Comparison of ENCODE assay signal across 10 cellular contexts in the genomic region with DNA sequence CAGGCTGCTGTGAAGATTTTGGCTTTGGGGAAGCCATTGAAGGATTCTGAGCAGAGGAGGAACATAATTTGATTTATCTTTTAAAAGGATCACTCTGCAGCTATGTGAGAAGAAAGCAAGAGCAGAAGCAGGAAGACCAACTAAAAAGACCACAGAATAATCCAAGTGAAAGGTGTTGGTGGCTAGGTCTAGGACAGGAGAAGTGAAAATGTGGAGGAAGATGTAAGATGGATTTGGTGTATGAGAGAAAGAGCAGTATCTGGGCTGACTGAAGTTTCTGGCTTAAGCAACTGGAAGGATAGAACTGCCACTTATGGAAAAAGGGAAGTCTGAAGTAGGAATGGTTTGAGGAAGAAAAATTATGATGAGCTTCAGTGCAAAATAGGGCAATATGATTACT.
DNase-seq lines count a peak whose midpoint lies in the region; ATAC-seq, FAIRE-seq and TF ChIP-seq lines count a peak whose summit lies in the region.
"Had no signal": no experiment of that assay in that cellular context is flagged by ENCODE, and none has a peak within 500 bp of the region (broad histone marks: within the 10 kb centered on the region; RNA-seq: fewer than 3 reads in every experiment).

No MANE protein-coding gene starts in this region.

- H3K9me3 ChIP-seq in muscle layer of duodenum (ENCODE audit: control insufficient read depth in 1 of 2, low read length in 2 of 2) = no peaks in the 10 kb centered on the region

- TF ChIP-seq POLR2A in GM12891 (IDR thresholded peaks at IDR 0.05; ENCODE audit: low read depth, low read length) (no peak), NB4 (IDR thresholded peaks at IDR 0.05; ENCODE audit: extremely low read depth, insufficient read length) (no peak)

- no peak for TF ChIP-seq CTCF in NB4 (IDR thresholded peaks at IDR 0.05; ENCODE audit: low read depth, low read length)

- H3K27me3 ChIP-seq in muscle layer of duodenum (ENCODE audit: low read depth, low read length) = no peaks in the 10 kb centered on the region

- no peaks in the 10 kb centered on the region for H3K36me3 ChIP-seq in muscle layer of duodenum (ENCODE audit: control insufficient read depth in 1 of 2, insufficient read depth in 2 of 2, low read length in 2 of 2)

- H3K4me1 ChIP-seq in muscle layer of duodenum (ENCODE audit: control insufficient read depth in 1 of 2, insufficient read depth in 2 of 2, low read length in 2 of 2) = no peaks in the 10 kb centered on the region

- in situ Hi-C loops in G401 (cut with HindIII; ENCODE audit: low sequenced_read_pairs) = no loop called here

- peak overlapping the region; percentile 39 for H3K27ac ChIP-seq in muscle layer of duodenum (ENCODE audit: low read length)

- peak; percentile 22 for ATAC-seq in GM21529 (IDR thresholded peaks at IDR 0.05; ENCODE audit: unreplicated experiment)

- FAIRE-seq in GM12891 (lab: Jason Lieb, UNC) = no peak
- no peak for FAIRE-seq in frontal cortex (lab: Jason Lieb, UNC)

- H3K4me3 ChIP-seq in NB4 (ENCODE audit: low read depth, low read length) (peak overlapping the region; percentile 34), muscle layer of duodenum (ENCODE audit: low read depth in 1 of 2, low read length in 2 of 2) (no peak overlapping the region)
- H3K4me3 ChIP-seq: lung had no signal

- DNase-seq in GM12891 (ENCODE audit: insufficient read length, low spot score) (no peak), NB4 (ENCODE audit: low read depth) (no peak), OCI-M2 (lab: John Stamatoyannopoulos, UW; ENCODE audit: unreplicated experiment) (no peak), G401 (ENCODE audit: low spot score) (no peak), 8988T (no peak), frontal cortex (ENCODE audit: low spot score in 2 of 2) (no peak)
- DNase-seq: NCI-H774 had no signal

TF ChIP-seq in GM12891, 5 proteins besides CTCF, POLR2A, EP300 and RAD21:
- TF ChIP-seq POU2F2 (IDR thresholded peaks at IDR 0.05; ENCODE audit: low read depth, low read length) (no peak), POLR2AphosphoS5 (IDR thresholded peaks at IDR 0.05; ENCODE audit: low read depth, low read length) (no peak), PAX5 (IDR thresholded peaks at IDR 0.05; ENCODE audit: insufficient read depth, low read length, severe bottlenecking) (no peak), SPI1 (IDR thresholded peaks at IDR 0.05; ENCODE audit: low read depth, low read length) (peak; percentile 69)
